Comparison of ENCODE assay signal across 13 cellular contexts in genomic region chr20:46361386-46361785, GRCh38. TPM values are rescaled to one million over a fixed set of nuclear protein-coding genes. Genes with fewer than 3 reads are reported as not detected.
DNase-seq lines count a peak whose midpoint lies in the region; ATAC-seq and TF ChIP-seq lines count a peak whose summit lies in the region.
"Had no signal": no experiment of that assay in that cellular context is flagged by ENCODE, and none has a peak within 500 bp of the region (broad histone marks: within the 10 kb centered on the region; RNA-seq: fewer than 3 reads in every experiment).

No MANE protein-coding gene starts in this region.

- TF ChIP-seq CTCF in CD8-positive, alpha-beta T cell (IDR thresholded peaks at IDR 0.05), result no peak
- TF ChIP-seq CTCF in HL-60 (IDR thresholded peaks at IDR 0.05; ENCODE audit: insufficient read depth, low read length), result no peak

- no peaks in the 10 kb centered on the region for H3K9me3 Mint-ChIP-seq in CD8-positive, alpha-beta T cell
- no peaks in the 10 kb centered on the region for H3K9me3 Mint-ChIP-seq in memory B cell

- H3K27me3 Mint-ChIP-seq in CD8-positive, alpha-beta T cell (ENCODE audit: low read depth), result no peaks in the 10 kb centered on the region
- H3K27me3 Mint-ChIP-seq in memory B cell, result no peaks in the 10 kb centered on the region

- H3K4me1 ChIP-seq in CD8-positive, alpha-beta T cell (ENCODE audit: insufficient read depth, low read length), result peaks cover 87% of the 10 kb centered on the region

- peak overlapping the region; percentile 63 for H3K4me3 Mint-ChIP-seq in CD8-positive, alpha-beta T cell
- no peak overlapping the region for H3K4me3 Mint-ChIP-seq in memory B cell

- POLR2A ChIA-PET in CD8-positive, alpha-beta T cell (lab: Charles Lee), result no interaction called here

- H3K27ac Mint-ChIP-seq in CD8-positive, alpha-beta T cell, result peak overlapping the region; percentile 97
- peak overlapping the region; percentile 41 for H3K27ac Mint-ChIP-seq in memory B cell

- DNase-seq in CD8-positive, alpha-beta T cell, result peak in 3 of 7 experiments; percentile 29 to 65 (median 41)
- DNase-seq in HL-60 (ENCODE audit: low read depth in 1 of 2, low spot score in 1 of 2), result peak in 1 of 2 experiments; percentile 83
- DNase-seq in activated CD4-positive, alpha-beta T cell treated with anti-CD3 and anti-CD28 coated beads, Interleukin-2, amount 50 U/mL, for 1 hour, result peak; percentile 36
- DNase-seq in memory B cell (ENCODE audit: low spot score in 2 of 2), result no peak
- no peak for DNase-seq in NCI-H1436 treated with DMSO at 0.1 percent for 48 hours (lab: John Stamatoyannopoulos, UW)
- DNase-seq: DMS 273 treated with DMSO at 0.1 percent for 48 hours, left ventricle myocardium inferior, NCI-H226, pancreas had no signal

- no peaks in the 10 kb centered on the region for H3K36me3 ChIP-seq in CD8-positive, alpha-beta T cell (ENCODE audit: insufficient read depth, low read length)

- H3K9me3 ChIP-seq in CD8-positive, alpha-beta T cell (ENCODE audit: low read length), result no peaks in the 10 kb centered on the region
- H3K9me3 ChIP-seq: ascending aorta, left ventricle myocardium inferior, pancreas had no signal

- peak overlapping the region; percentile 24 for H3K27ac ChIP-seq in CD8-positive, alpha-beta T cell (ENCODE audit: low read depth, low read length)
- H3K27ac ChIP-seq in HL-60 (replicated peaks), result peak overlapping the region; percentile 96
- H3K27ac ChIP-seq: ascending aorta, left ventricle myocardium inferior, pancreas had no signal

- CTCF ChIA-PET in CD8-positive, alpha-beta T cell (lab: Charles Lee), result interaction anchor here (0.7 to 3.2 kb wide), 3 partner anchors 13 to 374 kb away, joined by 3 to 8 read pairs (median 3); no protein-coding TSS in a partner anchor

- ATAC-seq in CD8-positive, alpha-beta T cell, result peak; percentile 31
- ATAC-seq in memory B cell (ENCODE audit: low read depth), result no peak
- no peak for ATAC-seq in HG02870 (IDR thresholded peaks at IDR 0.05; ENCODE audit: unreplicated experiment)
- ATAC-seq in GM21619 (IDR thresholded peaks at IDR 0.05; ENCODE audit: unreplicated experiment), result no peak
- ATAC-seq: activated CD4-positive, CD25-positive, alpha-beta regulatory T cell treated with anti-CD3 and anti-CD28 coated beads, Interleukin-2, amount 50 U/mL, for 24 hours; pancreas had no signal

- H3K27me3 ChIP-seq in CD8-positive, alpha-beta T cell (ENCODE audit: insufficient read depth, low read length), result no peaks in the 10 kb centered on the region
- H3K27me3 ChIP-seq in HL-60 (ENCODE audit: insufficient read depth, poor library complexity, severe bottlenecking), result no peaks in the 10 kb centered on the region
- H3K27me3 ChIP-seq: ascending aorta, pancreas had no signal

- H3K36me3 Mint-ChIP-seq in CD8-positive, alpha-beta T cell, result peaks cover 63% of the 10 kb centered on the region
- peaks cover 15% of the 10 kb centered on the region for H3K36me3 Mint-ChIP-seq in memory B cell

- H3K4me3 ChIP-seq in CD8-positive, alpha-beta T cell (ENCODE audit: low read depth, low read length), result peak overlapping the region; percentile 1
- no peak overlapping the region for H3K4me3 ChIP-seq in HL-60 (replicated peaks; ENCODE audit: insufficient read depth, low read length)
- H3K4me3 ChIP-seq: ascending aorta, left ventricle myocardium inferior, pancreas had no signal

- intact Hi-C loops in CD8-positive, alpha-beta T cell (cut with DNase I, micrococcal nuclease), result loop anchor here (5.0 kb wide), 4 partner anchors 54 to 569 kb away; partner anchors contain the start of genes CDH22 (in 1 of the 2), DNTTIP1 (in 1 of the 2), TP53RK (in 1 of the 2) and WFDC3 (in 1 of the 2)

- peaks cover 89% of the 10 kb centered on the region for H3K4me1 Mint-ChIP-seq in CD8-positive, alpha-beta T cell (ENCODE audit: low read depth)
- H3K4me1 Mint-ChIP-seq in memory B cell, result peaks cover 43% of the 10 kb centered on the region

RNA-seq across cellular contexts. Expression of gene ELMO2, which starts 45.0 kb away (rescaled TPM):
- 10 to 100 TPM; 59.2 to 62.8 TPM for total RNA-seq in CD8-positive, alpha-beta T cell

RNA-seq across cellular contexts. Expression of gene CDH22, which starts 53.1 kb away (rescaled TPM):
- total RNA-seq in CD8-positive, alpha-beta T cell, result not detected
- total RNA-seq: ascending aorta had no signal
